Comparison of ENCODE assay signal across 29 cellular contexts in the genomic region with DNA sequence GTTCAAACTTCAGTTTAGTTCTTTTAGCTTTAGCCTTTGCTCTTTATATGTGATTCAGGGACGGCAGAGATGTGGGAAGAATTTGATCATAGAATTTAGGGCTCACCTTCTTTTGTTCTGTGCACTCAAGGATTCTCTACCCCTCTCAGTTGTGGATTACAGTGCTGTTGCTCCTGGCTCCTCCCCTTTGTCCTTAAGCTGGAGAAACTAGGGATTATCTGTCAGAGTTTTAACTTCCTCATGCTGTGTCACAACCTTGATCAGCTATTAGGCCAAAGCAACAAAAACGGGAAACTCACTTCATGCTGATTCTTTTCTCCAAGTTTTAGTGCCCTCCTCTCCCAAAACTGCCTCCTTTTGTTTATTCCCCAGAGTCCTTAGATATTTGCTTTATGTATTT. TPM values are rescaled to one million over a fixed set of nuclear protein-coding genes. Genes with fewer than 3 reads are reported as not detected.
"Had no signal": no experiment of that assay in that cellular context is flagged by ENCODE, and none has a peak within 500 bp of the region (broad histone marks: within the 10 kb centered on the region; RNA-seq: fewer than 3 reads in every experiment).

No MANE protein-coding gene starts in this region.

- H3K27ac Mint-ChIP-seq: activated CD8-positive, alpha-beta memory T cell treated with anti-CD3 and anti-CD28 coated beads, Interleukin-2, amount 10 ng/mL, durations not matched to agents 7 days and 5 days; activated CD8-positive, alpha-beta T cell treated with anti-CD3 and anti-CD28 coated beads for 36 hours; activated naive CD4-positive, alpha-beta T cell treated with anti-CD3 and anti-CD28 coated beads, Interleukin-2, amount 50 U/mL, for 72 hours; activated T-cell treated with anti-CD3 and anti-CD28 coated beads, Interleukin-2, amount 50 U/mL, for 72 hours; immature natural killer cell; naive thymus-derived CD4-positive, alpha-beta T cell; T-helper 2 cell treated with Interferon-gamma antibody and Interleukin-4, amounts not matched to agents 5 μg/mL and 100 μg/mL, for 36 hours had no signal

- H3K36me3 Mint-ChIP-seq: activated CD8-positive, alpha-beta memory T cell treated with anti-CD3 and anti-CD28 coated beads, Interleukin-2, amount 10 ng/mL, durations not matched to agents 7 days and 5 days; activated naive CD4-positive, alpha-beta T cell treated with anti-CD3 and anti-CD28 coated beads, Interleukin-2, amount 50 U/mL, for 72 hours; immature natural killer cell had no signal

- H3K27me3 Mint-ChIP-seq: activated CD8-positive, alpha-beta memory T cell treated with anti-CD3 and anti-CD28 coated beads, Interleukin-2, amount 10 ng/mL, durations not matched to agents 7 days and 5 days had no signal

- H3K36me3 ChIP-seq: breast epithelium, gastrocnemius medialis, suprapubic skin, tibial artery, upper lobe of right lung had no signal

- H3K4me1 ChIP-seq: breast epithelium, gastrocnemius medialis, parathyroid adenoma, psoas muscle, suprapubic skin, tibial artery, upper lobe of right lung had no signal

- H3K27me3 ChIP-seq: breast epithelium, gastrocnemius medialis, suprapubic skin, tibial artery, upper lobe of right lung had no signal

- ATAC-seq: activated CD8-positive, alpha-beta memory T cell treated with anti-CD3 and anti-CD28 coated beads, Interleukin-2, amount 10 ng/mL, durations not matched to agents 7 days and 5 days; activated CD8-positive, alpha-beta T cell treated with anti-CD3 and anti-CD28 coated beads for 36 hours; activated naive CD4-positive, alpha-beta T cell treated with anti-CD3 and anti-CD28 coated beads, Interleukin-2, amount 50 U/mL, for 72 hours; activated T-cell treated with anti-CD3 and anti-CD28 coated beads, Interleukin-2, amount 50 U/mL, for 72 hours; gastrocnemius medialis; left colon; naive thymus-derived CD4-positive, alpha-beta T cell; psoas muscle; upper lobe of right lung had no signal

- H3K27ac ChIP-seq: breast epithelium, gastrocnemius medialis, parathyroid adenoma, psoas muscle, suprapubic skin, tibial artery, upper lobe of right lung had no signal

- H3K4me3 ChIP-seq: breast epithelium, gastrocnemius medialis, psoas muscle, suprapubic skin, tibial artery, upper lobe of right lung had no signal

- H2AFZ ChIP-seq: parathyroid adenoma had no signal

- H3K4me3 Mint-ChIP-seq: activated CD8-positive, alpha-beta memory T cell treated with anti-CD3 and anti-CD28 coated beads, Interleukin-2, amount 10 ng/mL, durations not matched to agents 7 days and 5 days; activated CD8-positive, alpha-beta T cell treated with anti-CD3 and anti-CD28 coated beads for 36 hours; activated T-cell treated with anti-CD3 and anti-CD28 coated beads, Interleukin-2, amount 50 U/mL, for 72 hours; central memory CD8-positive, alpha-beta T cell; immature natural killer cell; naive thymus-derived CD4-positive, alpha-beta T cell; T-helper 2 cell treated with Interferon-gamma antibody and Interleukin-4, amounts not matched to agents 5 μg/mL and 100 μg/mL, for 36 hours had no signal

- H3K4me1 Mint-ChIP-seq: activated CD8-positive, alpha-beta memory T cell treated with anti-CD3 and anti-CD28 coated beads, Interleukin-2, amount 10 ng/mL, durations not matched to agents 7 days and 5 days; central memory CD8-positive, alpha-beta T cell; immature natural killer cell; naive thymus-derived CD4-positive, alpha-beta T cell had no signal

- DNase-seq: activated CD4-positive, alpha-beta T cell treated with anti-CD3 and anti-CD28 coated beads for 1 hour; activated CD4-positive, alpha-beta T cell treated with anti-CD3 and anti-CD28 coated beads, Interleukin-2, amount 50 U/mL, for 1 hour; activated CD8-positive, alpha-beta memory T cell treated with anti-CD3 and anti-CD28 coated beads, Interleukin-2, amount 10 ng/mL, durations not matched to agents 7 days and 5 days; activated CD8-positive, alpha-beta T cell treated with anti-CD3 and anti-CD28 coated beads for 36 hours; activated naive CD4-positive, alpha-beta T cell; activated T-cell treated with anti-CD3 and anti-CD28 coated beads, Interleukin-2, amount 50 U/mL, for 72 hours; dermis blood vessel endothelial cell; effector CD4-positive, alpha-beta T cell; gastrocnemius medialis; glutamatergic neuron; immature natural killer cell; kidney; left colon; midbrain; naive thymus-derived CD4-positive, alpha-beta T cell; nucleus accumbens; psoas muscle; stimulated activated CD4-positive, alpha-beta T cell treated with anti-CD3 and anti-CD28 coated beads, Interleukin-15, amount 100 ng/mL, for 24 hours; stimulated activated naive CD4-positive, alpha-beta T cell; T-helper 1 cell; tibial artery; upper lobe of right lung had no signal

RNA-seq across cellular contexts. Expression of gene PCDHAC2, which starts 13.0 kb away (rescaled TPM):
- total RNA-seq: activated CD8-positive, alpha-beta memory T cell treated with anti-CD3 and anti-CD28 coated beads, Interleukin-2, amount 10 ng/mL, durations not matched to agents 7 days and 5 days; activated CD8-positive, alpha-beta T cell treated with anti-CD3 and anti-CD28 coated beads for 36 hours; activated naive CD4-positive, alpha-beta T cell treated with anti-CD3 and anti-CD28 coated beads, Interleukin-2, amount 50 U/mL, for 72 hours; activated T-cell treated with anti-CD3 and anti-CD28 coated beads, Interleukin-2, amount 50 U/mL, for 72 hours; epithelial cell of proximal tubule; naive thymus-derived CD4-positive, alpha-beta T cell had no signal
- polyA plus RNA-seq: immature natural killer cell; naive thymus-derived CD4-positive, alpha-beta T cell had no signal

RNA-seq across cellular contexts. Expression of gene PCDHAC1, which starts 27.1 kb away (rescaled TPM):
- total RNA-seq: activated CD8-positive, alpha-beta memory T cell treated with anti-CD3 and anti-CD28 coated beads, Interleukin-2, amount 10 ng/mL, durations not matched to agents 7 days and 5 days; activated CD8-positive, alpha-beta T cell treated with anti-CD3 and anti-CD28 coated beads for 36 hours; activated naive CD4-positive, alpha-beta T cell treated with anti-CD3 and anti-CD28 coated beads, Interleukin-2, amount 50 U/mL, for 72 hours; activated T-cell treated with anti-CD3 and anti-CD28 coated beads, Interleukin-2, amount 50 U/mL, for 72 hours; epithelial cell of proximal tubule; naive thymus-derived CD4-positive, alpha-beta T cell had no signal
- polyA plus RNA-seq: immature natural killer cell; naive thymus-derived CD4-positive, alpha-beta T cell had no signal
